12 cellular contexts compared by ENCODE assay signal in the genomic region with DNA sequence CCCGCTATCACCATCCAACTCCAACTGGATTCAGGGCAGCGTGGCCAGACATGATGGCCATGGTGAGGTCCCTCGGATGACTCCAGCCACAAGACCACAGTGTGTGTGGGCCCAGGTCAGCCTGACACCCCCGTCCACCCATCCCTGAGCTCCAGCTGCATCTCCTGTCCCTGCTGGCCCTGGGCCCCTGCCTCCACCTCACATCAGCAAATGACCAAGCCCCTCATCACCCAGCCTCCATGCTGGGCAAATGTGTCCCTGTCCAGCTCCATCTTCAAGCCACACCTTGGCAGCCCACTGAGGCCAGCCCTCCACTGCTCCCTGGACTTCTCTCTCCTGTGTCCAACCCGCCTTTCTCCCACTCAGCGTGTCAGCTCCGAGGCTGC. TPM values are rescaled to one million over a fixed set of nuclear protein-coding genes. Genes with fewer than 3 reads are reported as not detected.
DNase-seq lines count a peak whose midpoint lies in the region; ATAC-seq and TF ChIP-seq lines count a peak whose summit lies in the region.
"Had no signal": no experiment of that assay in that cellular context is flagged by ENCODE, and none has a peak within 500 bp of the region (broad histone marks: within the 10 kb centered on the region; RNA-seq: fewer than 3 reads in every experiment).

No MANE protein-coding gene starts in this region.

- no peaks in the 10 kb centered on the region for H3K27me3 Mint-ChIP-seq in CD8-positive, alpha-beta T cell (ENCODE audit: low read depth)
- H3K27me3 Mint-ChIP-seq in IgD-negative memory B cell = no peaks in the 10 kb centered on the region

- no peaks in the 10 kb centered on the region for H3K9me3 Mint-ChIP-seq in CD8-positive, alpha-beta T cell
- no peaks in the 10 kb centered on the region for H3K9me3 Mint-ChIP-seq in IgD-negative memory B cell
- H3K9me3 Mint-ChIP-seq: HFFc6 had no signal

- DNase-seq in CD8-positive, alpha-beta T cell = no peak
- no peak for DNase-seq in AG20443 (ENCODE audit: low spot score)
- DNase-seq: HFFc6, NCI-H187 had no signal

- no peaks in the 10 kb centered on the region for H3K27me3 ChIP-seq in CD8-positive, alpha-beta T cell (ENCODE audit: insufficient read depth, low read length)
- no peaks in the 10 kb centered on the region for H3K27me3 ChIP-seq in duodenal mucosa (ENCODE audit: control insufficient read depth in 1 of 2, insufficient read depth in 2 of 2, low read length in 2 of 2)
- H3K27me3 ChIP-seq in neutrophil = no peaks in the 10 kb centered on the region

- peak overlapping the region; percentile 92 for H3K27ac Mint-ChIP-seq in CD8-positive, alpha-beta T cell
- H3K27ac Mint-ChIP-seq in IgD-negative memory B cell = peak overlapping the region; percentile 59 to 97 (median 97)
- H3K27ac Mint-ChIP-seq: HFFc6 had no signal

- TF ChIP-seq CTCF in CD8-positive, alpha-beta T cell (IDR thresholded peaks at IDR 0.05) = no peak
- no peak for TF ChIP-seq CTCF in neutrophil (IDR thresholded peaks at IDR 0.05)

- H3K4me1 ChIP-seq in CD8-positive, alpha-beta T cell (ENCODE audit: insufficient read depth, low read length) = peaks cover 80% of the 10 kb centered on the region
- H3K4me1 ChIP-seq in duodenal mucosa (ENCODE audit: control insufficient read depth in 1 of 2, insufficient read depth in 2 of 2, low read length in 2 of 2) (peaks cover 3 to 36% of the 10 kb centered on the region in 2 donors), neutrophil (ENCODE audit: control insufficient read depth in 1 of 2, insufficient read depth in 1 of 2, low read depth in 1 of 2, low read length in 1 of 2) (peaks cover 91 to 93% of the 10 kb centered on the region in 2 experiments)
- H3K4me1 ChIP-seq: breast epithelium had no signal

- H3K27ac ChIP-seq in CD8-positive, alpha-beta T cell (ENCODE audit: low read depth, low read length) = peak overlapping the region; percentile 97
- H3K27ac ChIP-seq in duodenal mucosa (ENCODE audit: low read depth, low read length) = peak overlapping the region; percentile 32
- peak overlapping the region; percentile 98 for H3K27ac ChIP-seq in neutrophil

- H3K36me3 Mint-ChIP-seq in CD8-positive, alpha-beta T cell = peaks cover 27% of the 10 kb centered on the region
- peaks cover 3% of the 10 kb centered on the region for H3K36me3 Mint-ChIP-seq in IgD-negative memory B cell

- intact Hi-C loops in CD8-positive, alpha-beta T cell (cut with DNase I, micrococcal nuclease) = loop anchor here in 1 of 2 experiments (10.0 kb wide), 1 partner anchor 423 kb away; a partner anchor contains a TSS

- peaks cover 10% of the 10 kb centered on the region for H3K36me3 ChIP-seq in CD8-positive, alpha-beta T cell (ENCODE audit: insufficient read depth, low read length)
- H3K36me3 ChIP-seq in duodenal mucosa (ENCODE audit: control insufficient read depth in 1 of 2, insufficient read depth in 2 of 2, low read length in 2 of 2) = no peaks in the 10 kb centered on the region
- H3K36me3 ChIP-seq in neutrophil = peaks cover 7% of the 10 kb centered on the region
- H3K36me3 ChIP-seq: breast epithelium had no signal

- peak overlapping the region; percentile 94 for H3K4me3 Mint-ChIP-seq in CD8-positive, alpha-beta T cell
- peak overlapping the region; percentile 90 to 99 (median 95) for H3K4me3 Mint-ChIP-seq in IgD-negative memory B cell
- H3K4me3 Mint-ChIP-seq: HFFc6 had no signal

- no peaks in the 10 kb centered on the region for H3K9me3 ChIP-seq in CD8-positive, alpha-beta T cell (ENCODE audit: low read length)
- H3K9me3 ChIP-seq in duodenal mucosa (ENCODE audit: control insufficient read depth in 1 of 2, low read length in 2 of 2) (no peaks in the 10 kb centered on the region), neutrophil (no peaks in the 10 kb centered on the region)
- H3K9me3 ChIP-seq: breast epithelium had no signal

- CTCF ChIA-PET in CD8-positive, alpha-beta T cell (lab: Charles Lee) = interaction anchor here (0.8 to 13.0 kb wide), 4 partner anchors 11 to 87 kb away, joined by 4 to 213 read pairs (median 64); no protein-coding TSS in a partner anchor

- H3K4me3 ChIP-seq in CD8-positive, alpha-beta T cell (ENCODE audit: low read depth, low read length) = peak overlapping the region; percentile 45
- peak overlapping the region; percentile 43 to 51 for H3K4me3 ChIP-seq in duodenal mucosa (ENCODE audit: low read depth in 1 of 2, low read length in 2 of 2)
- H3K4me3 ChIP-seq in neutrophil (ENCODE audit: low read depth in 1 of 2, low read length in 1 of 2) = peak overlapping the region; percentile 72 to 73
- H3K4me3 ChIP-seq: K562 had no signal

- peaks cover 72% of the 10 kb centered on the region for H3K4me1 Mint-ChIP-seq in CD8-positive, alpha-beta T cell (ENCODE audit: low read depth)
- peaks cover 30 to 37% (median 32%) of the 10 kb centered on the region in 3 donors for H3K4me1 Mint-ChIP-seq in IgD-negative memory B cell

- H3K9ac ChIP-seq in duodenal mucosa (ENCODE audit: low read depth in 1 of 2, low read length in 2 of 2) = peak overlapping the region; percentile 32 to 48

- POLR2A ChIA-PET in CD8-positive, alpha-beta T cell (lab: Charles Lee) = interaction anchor here (0.6 to 6.3 kb wide), 3 partner anchors 15 to 1469 kb away, joined by 5 to 43 read pairs (median 5); no protein-coding TSS in a partner anchor

- ATAC-seq in CD8-positive, alpha-beta T cell = no peak
- ATAC-seq in HG03460 (IDR thresholded peaks at IDR 0.05; ENCODE audit: unreplicated experiment) (no peak), HG03196 (IDR thresholded peaks at IDR 0.05; ENCODE audit: unreplicated experiment) (no peak), HG02759 (IDR thresholded peaks at IDR 0.05; ENCODE audit: unreplicated experiment) (no peak)

RNA-seq across cellular contexts. Expression of a gene that starts 3.2 kb away (rescaled TPM):
- 100 to 1,000 TPM in 1 of 2 experiments, 10 to 100 TPM in 1; 91.8 to 101 TPM for total RNA-seq in CD8-positive, alpha-beta T cell
- polyA plus RNA-seq in IgD-negative memory B cell = 37.2 TPM

RNA-seq across cellular contexts. Expression of a gene that starts 41.2 kb away (rescaled TPM):
- 10 to 100 TPM; 20.2 to 22.9 TPM for total RNA-seq in CD8-positive, alpha-beta T cell
- 11.4 TPM for polyA plus RNA-seq in IgD-negative memory B cell

Comparison
In these comparisons a context has a peak if more than half of its experiments do, and no peak if none do; other contexts are left out.
1. H3K27ac ChIP-seq: peak in every context shown above with its lines; median percentile 98 in neutrophil; 97 in CD8-positive, alpha-beta T cell; 32 in duodenal mucosa.